Comparison of ENCODE assay signal across 21 cellular contexts in genomic region chr1:47216278-47217059, GRCh38. TPM values are rescaled to one million over a fixed set of nuclear protein-coding genes. Genes with fewer than 3 reads are reported as not detected.
"Had no signal": no experiment of that assay in that cellular context is flagged by ENCODE, and none has a peak within 500 bp of the region (broad histone marks: within the 10 kb centered on the region; RNA-seq: fewer than 3 reads in every experiment).

No MANE protein-coding gene starts in this region.

- H3K27ac ChIP-seq: body of pancreas, dorsolateral prefrontal cortex, heart left ventricle, left ventricle myocardium inferior, right atrium auricular region, suprapubic skin, transverse colon, VCaP had no signal

- ATAC-seq: activated T-cell treated with anti-CD3 and anti-CD28 coated beads, Interleukin-2, amount 50 U/mL, for 4 hours; body of pancreas; heart left ventricle; stimulated activated naive CD8-positive, alpha-beta T cell treated with anti-CD3 and anti-CD28 coated beads, Interleukin-15, amount 100 ng/mL, for 72 hours had no signal

- H3K27me3 ChIP-seq: body of pancreas, right atrium auricular region had no signal

- DNase-seq: activated CD4-positive, alpha-beta T cell treated with anti-CD3 and anti-CD28 coated beads, Interleukin-2, amount 50 U/mL, for 1 hour; activated CD4-positive, CD25-positive, alpha-beta regulatory T cell treated with anti-CD3 and anti-CD28 coated beads, Interleukin-2, amount 50 U/mL, for 72 hours; activated CD8-positive, alpha-beta memory T cell treated with anti-CD3 and anti-CD28 coated beads, Interleukin-2, amount 50 U/mL, for 4 hours; activated naive CD4-positive, alpha-beta T cell treated with anti-CD3 and anti-CD28 coated beads for 36 hours; activated T-cell treated with anti-CD3 and anti-CD28 coated beads, Interleukin-2, amount 50 U/mL, for 4 hours; body of pancreas; caudate nucleus; heart left ventricle; left ventricle myocardium inferior; naive B cell; small intestine; stimulated activated CD4-positive, alpha-beta T cell treated with anti-CD3 and anti-CD28 coated beads, Interleukin-4, amount 100 ng/mL, for 1 hour; stimulated activated naive CD8-positive, alpha-beta T cell treated with anti-CD3 and anti-CD28 coated beads, Interleukin-15, amount 100 ng/mL, for 72 hours; transverse colon had no signal

- FAIRE-seq: frontal cortex, small intestine had no signal

- H3K4me3 ChIP-seq: body of pancreas, dorsolateral prefrontal cortex, heart left ventricle, left ventricle myocardium inferior, right atrium auricular region, suprapubic skin, transverse colon had no signal

- H3K4me1 ChIP-seq: body of pancreas, suprapubic skin, transverse colon had no signal

- H3K36me3 ChIP-seq: left ventricle myocardium inferior, right atrium auricular region, suprapubic skin, transverse colon had no signal

- H3K9me3 ChIP-seq: body of pancreas, heart left ventricle, left ventricle myocardium inferior, right atrium auricular region, suprapubic skin, transverse colon had no signal

RNA-seq across cellular contexts. Expression of gene TAL1, which starts 15.6 kb away (rescaled TPM):
- total RNA-seq: activated naive CD4-positive, alpha-beta T cell treated with anti-CD3 and anti-CD28 coated beads for 36 hours; progenitor cell of endocrine pancreas had no signal

RNA-seq across cellular contexts. Expression of gene PDZK1IP1, which starts 26.6 kb away (rescaled TPM):
- total RNA-seq: activated naive CD4-positive, alpha-beta T cell treated with anti-CD3 and anti-CD28 coated beads for 36 hours; activated T-cell treated with anti-CD3 and anti-CD28 coated beads, Interleukin-2, amount 50 U/mL, for 4 hours; frontal cortex; left ventricle myocardium inferior; neural crest cell; progenitor cell of endocrine pancreas had no signal
- polyA plus RNA-seq: heart left ventricle had no signal
